18 cellular contexts compared by ENCODE assay signal in the genomic region with DNA sequence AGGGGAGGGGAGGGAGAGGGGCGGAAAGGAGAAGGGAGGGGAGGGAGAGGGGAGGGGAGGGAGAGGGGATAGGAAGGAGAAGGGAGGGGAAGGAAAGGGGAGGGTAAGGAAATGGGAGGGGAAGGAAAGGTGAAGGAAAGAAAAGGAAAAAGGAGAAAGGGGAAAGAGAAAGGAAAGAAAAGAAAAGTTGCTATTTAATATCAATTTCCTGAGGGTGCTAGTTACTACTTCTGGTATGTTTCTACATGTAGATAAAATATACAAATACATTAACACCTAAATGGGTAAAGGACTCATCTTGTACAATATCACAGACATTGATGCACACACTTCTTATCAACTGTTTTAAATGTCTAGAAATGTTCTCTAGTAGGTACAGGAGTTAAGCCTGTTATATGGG. TPM values are rescaled to one million over a fixed set of nuclear protein-coding genes. Genes with fewer than 3 reads are reported as not detected.
A peak's percentile ranks its signal among the peaks of the same experiment; 100 is the strongest.
DNase-seq lines count a peak whose midpoint lies in the region; TF ChIP-seq lines count a peak whose summit lies in the region.
"Had no signal": no experiment of that assay in that cellular context is flagged by ENCODE, and none has a peak within 500 bp of the region (broad histone marks: within the 10 kb centered on the region; RNA-seq: fewer than 3 reads in every experiment).

No MANE protein-coding gene starts in this region.

- intact Hi-C loops in vagina (cut with DNase I): no loop called here

- CTCF ChIA-PET in HEK293 (lab: Yijun Ruan, JAX): no interaction called here

- H3K4me3 Mint-ChIP-seq in chondrocyte (ENCODE audit: unreplicated experiment): no peak overlapping the region
- H3K4me3 Mint-ChIP-seq: B cell; CD4-positive, alpha-beta T cell; CD8-positive, alpha-beta T cell had no signal

- TF ChIP-seq CTCF in HEK293 (tag by site-specific recombination; IDR thresholded peaks at IDR 0.05) (no peak), chondrocyte (IDR thresholded peaks at IDR 0.05) (no peak), vagina (IDR thresholded peaks at IDR 0.05) (no peak)

- H4K8ac ChIP-seq in mesenchymal stem cell (ENCODE audit: low read length): no peak overlapping the region

- H3K36me3 ChIP-seq in ACC112 (ENCODE audit: insufficient read depth, low read length) (peaks cover 58% of the 10 kb centered on the region), HEK293 (ENCODE audit: control insufficient read depth in 2 of 2, insufficient read depth in 1 of 2, low read length in 2 of 2) (peaks cover 20 to 85% of the 10 kb centered on the region in 2 experiments), mesenchymal stem cell (ENCODE audit: control insufficient read depth in 1 of 2, insufficient read depth in 2 of 2, low read depth in 1 of 2, low read length in 2 of 2) (peaks cover 7 to 97% of the 10 kb centered on the region in 2 experiments), vagina (peaks cover 0 to 70% of the 10 kb centered on the region in 2 donors)

- 100% methylated on average over 1 of the region's 1 CpG for WGBS in mesenchymal stem cell

- no peak overlapping the region for H3K14ac ChIP-seq in mesenchymal stem cell (ENCODE audit: low read length in 2 of 2)

- DNase-seq in chondrocyte (ENCODE audit: low spot score) (no peak), mesenchymal stem cell (no peak), NCI-H187 (lab: John Stamatoyannopoulos, UW) (no peak), vagina (ENCODE audit: extremely low spot score in 2 of 2) (no peak)
- no peak for DNase-seq in activated CD8-positive, alpha-beta memory T cell treated with anti-CD3 and anti-CD28 coated beads, Interleukin-2, amount 50 U/mL, for 48 hours
- DNase-seq: 8988T; AML-193; Caco-2; Calu3; CD4-positive, alpha-beta T cell; CD8-positive, alpha-beta T cell; DMS79 treated with DMSO at 0.1 percent for 48 hours had no signal

- H3K27ac ChIP-seq in ACC112 (ENCODE audit: low read depth, low read length) (0 out of 2 replicates have a peak overlapping the region, but pooled peaks have one; percentile 8), HEK293 (ENCODE audit: extremely low read depth, low read depth, low read length) (no peak overlapping the region), mesenchymal stem cell (ENCODE audit: low read length, poor library complexity, severe bottlenecking) (no peak overlapping the region), vagina (no peak overlapping the region)
- H3K27ac ChIP-seq: BLaER1 treated with 17β-estradiol and CSF1 and Interleukin-3, amounts not matched to agents 10 nM and 100 nM; C4-2B had no signal

- no peak overlapping the region for H3K18ac ChIP-seq in mesenchymal stem cell (ENCODE audit: low read depth in 1 of 2, low read length in 2 of 2)

- H3K4me1 ChIP-seq in ACC112 (ENCODE audit: control insufficient read depth, insufficient read depth, low read length, unreplicated experiment) (peaks cover 77% of the 10 kb centered on the region), HEK293 (ENCODE audit: control insufficient read depth, insufficient read depth, low read length) (no peaks in the 10 kb centered on the region), mesenchymal stem cell (ENCODE audit: control insufficient read depth, insufficient read depth, low read depth, low read length) (peaks cover 7% of the 10 kb centered on the region), vagina (no peaks in the 10 kb centered on the region)
- H3K4me1 ChIP-seq: BLaER1 treated with 17β-estradiol and CSF1 and Interleukin-3, amounts not matched to agents 10 nM and 100 nM had no signal

- peaks cover 2% of the 10 kb centered on the region for H3K79me1 ChIP-seq in mesenchymal stem cell (replicated peaks; ENCODE audit: low read length, poor library complexity, severe bottlenecking)

- H2AK5ac ChIP-seq in mesenchymal stem cell (ENCODE audit: low read length, severe bottlenecking): no peak overlapping the region

- H3K4me2 ChIP-seq in mesenchymal stem cell (ENCODE audit: low read length, poor library complexity, severe bottlenecking): no peak overlapping the region
- H3K4me2 ChIP-seq: BLaER1 treated with 17β-estradiol and CSF1 and Interleukin-3, amounts not matched to agents 10 nM and 100 nM had no signal

- H3K9me3 ChIP-seq in HEK293 (ENCODE audit: control insufficient read depth, insufficient read depth, low read depth, low read length) (no peaks in the 10 kb centered on the region), mesenchymal stem cell (ENCODE audit: control insufficient read depth, low read length) (no peaks in the 10 kb centered on the region), vagina (no peaks in the 10 kb centered on the region)
- H3K9me3 ChIP-seq: BLaER1 treated with 17β-estradiol and CSF1 and Interleukin-3, amounts not matched to agents 10 nM and 100 nM; Caco-2 had no signal

- H3K9me3 Mint-ChIP-seq in chondrocyte (ENCODE audit: low read depth): no peaks in the 10 kb centered on the region
- H3K9me3 Mint-ChIP-seq: CD4-positive, alpha-beta T cell; CD8-positive, alpha-beta T cell had no signal

- no peak overlapping the region for H2BK5ac ChIP-seq in mesenchymal stem cell (ENCODE audit: low read depth, low read length, poor library complexity, severe bottlenecking)

- no peak overlapping the region for H2BK12ac ChIP-seq in mesenchymal stem cell (ENCODE audit: low read length in 2 of 2)

- peaks cover 39% of the 10 kb centered on the region for H3K79me2 ChIP-seq in ACC112 (ENCODE audit: control insufficient read depth, insufficient read depth, low read length, unreplicated experiment)

- no peaks in the 10 kb centered on the region for H3K27me3 Mint-ChIP-seq in chondrocyte (ENCODE audit: low read depth)
- H3K27me3 Mint-ChIP-seq: B cell; CD4-positive, alpha-beta T cell had no signal

- H3K27ac Mint-ChIP-seq in chondrocyte (ENCODE audit: unreplicated experiment): peak overlapping the region; percentile 6
- H3K27ac Mint-ChIP-seq: B cell; CD4-positive, alpha-beta T cell; CD8-positive, alpha-beta T cell had no signal

- H3K4me3 ChIP-seq in ACC112 (ENCODE audit: low read depth, low read length) (no peak overlapping the region), HEK293 (ENCODE audit: low read depth, low read length) (no peak overlapping the region), mesenchymal stem cell (ENCODE audit: insufficient read depth in 1 of 2, low read depth in 1 of 2, low read length in 2 of 2) (no peak overlapping the region), vagina (no peak overlapping the region)
- H3K4me3 ChIP-seq: BLaER1 treated with 17β-estradiol and CSF1 and Interleukin-3, amounts not matched to agents 10 nM and 100 nM; GM12878 had no signal

- H3K23ac ChIP-seq in mesenchymal stem cell (ENCODE audit: low read length in 2 of 2): no peak overlapping the region

- H3K36me3 Mint-ChIP-seq in chondrocyte (ENCODE audit: low read depth): peaks cover 38% of the 10 kb centered on the region

- H3K4ac ChIP-seq in mesenchymal stem cell (ENCODE audit: low read depth in 1 of 2, low read length in 2 of 2): no peak overlapping the region

- TF ChIP-seq POLR2A in vagina (IDR thresholded peaks at IDR 0.05): no peak

- no peak overlapping the region for H4K91ac ChIP-seq in mesenchymal stem cell (ENCODE audit: low read length)

- POLR2A ChIA-PET in HEK293 (lab: Yijun Ruan, JAX): no interaction called here

- no peak overlapping the region for H2BK15ac ChIP-seq in mesenchymal stem cell (ENCODE audit: low read depth, poor library complexity, severe bottlenecking)

- H3K9ac ChIP-seq in mesenchymal stem cell (ENCODE audit: low read length): peak overlapping the region; percentile 10
- H3K9ac ChIP-seq: BLaER1 treated with 17β-estradiol and CSF1 and Interleukin-3, amounts not matched to agents 10 nM and 100 nM had no signal

- no peaks in the 10 kb centered on the region for H3K27me3 ChIP-seq in ACC112 (ENCODE audit: insufficient read depth, low read length)
- H3K27me3 ChIP-seq in mesenchymal stem cell (ENCODE audit: control insufficient read depth in 1 of 2, insufficient read depth in 1 of 2, low read length in 2 of 2): no peaks in the 10 kb centered on the region
- H3K27me3 ChIP-seq in vagina: no peaks in the 10 kb centered on the region
- H3K27me3 ChIP-seq: BLaER1 treated with 17β-estradiol and CSF1 and Interleukin-3, amounts not matched to agents 10 nM and 100 nM had no signal

- H2AFZ ChIP-seq in ACC112 (ENCODE audit: low read length, unreplicated experiment) (no peak overlapping the region), mesenchymal stem cell (ENCODE audit: low read depth, low read length) (no peak overlapping the region)

- H2BK120ac ChIP-seq in mesenchymal stem cell (ENCODE audit: low read depth, low read length): no peak overlapping the region

- H3K4me1 Mint-ChIP-seq in chondrocyte (ENCODE audit: low read depth): peaks cover 41% of the 10 kb centered on the region
- H3K4me1 Mint-ChIP-seq: B cell had no signal

TF ChIP-seq in HEK293, 187 proteins besides CTCF, POLR2A, EP300 and RAD21:
- no peak for TF ChIP-seq MZF1 (tag by site-specific recombination; IDR thresholded peaks at IDR 0.05; ENCODE audit: borderline replicate concordance)
- peak; percentile 79 for TF ChIP-seq PRDM1 (tag by site-specific recombination; IDR thresholded peaks at IDR 0.05)

RNA-seq across cellular contexts. Expression of a gene that starts 22.6 kb away (rescaled TPM):
- 585 to 828 TPM (median 589 TPM) in 3 replicates for total RNA-seq in chondrocyte
- polyA plus RNA-seq in mesenchymal stem cell (2013, experiment 1 of 2): 578 TPM
- 600 TPM for polyA plus RNA-seq in mesenchymal stem cell (2013, experiment 2 of 2)
- total RNA-seq in vagina: 197 TPM
